8 cellular contexts compared by ENCODE assay signal in the genomic region with DNA sequence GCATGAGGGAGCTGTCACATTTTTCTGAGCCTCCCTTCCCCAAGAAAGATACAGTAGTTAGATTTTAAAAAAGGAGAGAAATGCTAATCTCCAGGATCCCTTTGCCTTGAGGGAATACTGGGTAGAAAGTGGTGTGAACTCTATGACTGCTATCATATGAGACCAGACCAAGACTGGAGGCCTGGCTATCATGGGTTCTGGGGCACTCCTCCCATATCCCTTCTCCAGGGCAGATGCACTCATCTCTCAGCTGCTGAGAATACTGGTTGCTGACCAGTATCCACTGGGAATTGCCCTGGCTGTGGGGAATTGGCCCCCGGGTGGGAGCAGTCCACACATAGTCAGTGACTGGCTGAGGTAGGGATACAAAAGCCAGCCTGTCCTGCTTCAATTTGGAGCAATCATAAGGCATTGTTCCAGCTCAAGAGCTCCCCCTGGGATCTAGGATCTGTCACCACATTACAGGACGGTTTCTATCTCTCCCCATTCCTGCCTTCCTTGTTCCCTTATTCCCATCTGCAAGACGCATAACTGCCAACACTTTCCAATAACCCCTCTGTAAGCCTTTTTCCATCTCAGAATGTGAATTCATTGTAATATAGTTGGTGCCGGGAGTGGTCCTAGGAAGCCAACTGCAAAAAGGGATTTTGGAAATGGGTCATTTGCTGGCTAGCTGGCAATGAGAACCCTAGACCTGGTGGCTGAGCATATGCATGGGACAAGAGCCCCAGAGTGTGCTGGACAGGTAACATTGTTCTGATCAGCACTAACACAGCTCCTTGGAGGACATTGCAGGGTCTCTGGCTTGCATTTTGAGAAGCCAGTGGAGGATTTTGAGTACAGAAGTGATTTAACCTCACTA. TPM values are rescaled to one million over a fixed set of nuclear protein-coding genes. Genes with fewer than 3 reads are reported as not detected.
DNase-seq lines count a peak whose midpoint lies in the region; FAIRE-seq and TF ChIP-seq lines count a peak whose summit lies in the region.

No MANE protein-coding gene starts in this region.

- H3K14ac ChIP-seq in neuronal stem cell (ENCODE audit: low read length), result no peak overlapping the region

- H2AFZ ChIP-seq in neuronal stem cell (ENCODE audit: low read length), result no peak overlapping the region

- H3K4me1 ChIP-seq in HEK293 (ENCODE audit: control insufficient read depth, insufficient read depth, low read length) (no peaks in the 10 kb centered on the region), Peyer's patch (peaks cover 0 to 14% (median 2%) of the 10 kb centered on the region in 4 donors), esophagus muscularis mucosa (peaks cover 4 to 21% (median 18%) of the 10 kb centered on the region in 4 donors), neuronal stem cell (ENCODE audit: control insufficient read depth in 2 of 2, insufficient read depth in 1 of 2, low read depth in 1 of 2, low read length in 2 of 2) (no peaks in the 10 kb centered on the region)

- no peak overlapping the region for H2BK12ac ChIP-seq in neuronal stem cell (ENCODE audit: low read length)

- TF ChIP-seq POLR2A in Peyer's patch (IDR thresholded peaks at IDR 0.05) (no peak), esophagus muscularis mucosa (IDR thresholded peaks at IDR 0.05; ENCODE audit: low read depth) (no peak)

- TF ChIP-seq EP300 in esophagus muscularis mucosa (IDR thresholded peaks at IDR 0.05), result no peak

- H2AK5ac ChIP-seq in neuronal stem cell (ENCODE audit: low read depth, low read length), result no peak overlapping the region

- no peak overlapping the region for H4K91ac ChIP-seq in neuronal stem cell (ENCODE audit: low read depth, low read length, poor library complexity)

- no peak for FAIRE-seq in GM19239 (lab: Jason Lieb, UNC)

- no peak overlapping the region for H3K4me2 ChIP-seq in neuronal stem cell (ENCODE audit: insufficient read depth, low read length, poor library complexity, severe bottlenecking)

- no peak overlapping the region for H4K8ac ChIP-seq in neuronal stem cell (ENCODE audit: low read depth, low read length)

- H3K27me3 ChIP-seq in Peyer's patch (no peaks in the 10 kb centered on the region), esophagus muscularis mucosa (no peaks in the 10 kb centered on the region), neuronal stem cell (ENCODE audit: control insufficient read depth in 3 of 3, insufficient read depth in 3 of 3, low read depth in 1 of 3, low read length in 3 of 3) (no peaks in the 10 kb centered on the region)

- H2BK120ac ChIP-seq in neuronal stem cell (ENCODE audit: low read depth, low read length), result no peak overlapping the region

- 33% methylated on average over 4 of the region's 4 CpGs for WGBS in esophagus muscularis mucosa
- no CpG with 5 or more reads among the region's 4 CpGs for WGBS in neuronal stem cell (ENCODE audit: extremely low coverage in 2 of 2, insufficient read length in 2 of 2, insufficient replicate concordance in 1 of 2), 2 donors

- CTCF ChIA-PET in HEK293 (lab: Yijun Ruan, JAX), result interaction anchor here (0.6 to 8.5 kb wide), 27 partner anchors 10 to 556 kb away, joined by 3 to 119 read pairs (median 4); a partner anchor contains a TSS

- H3K4me3 ChIP-seq in HEK293 (ENCODE audit: low read depth, low read length), result no peak overlapping the region
- no peak overlapping the region for H3K4me3 ChIP-seq in Peyer's patch
- H3K4me3 ChIP-seq in esophagus muscularis mucosa, result no peak overlapping the region
- H3K4me3 ChIP-seq in neuronal stem cell (ENCODE audit: low read length in 2 of 2), result no peak overlapping the region

- TF ChIP-seq CTCF in HEK293 (tag by site-specific recombination; IDR thresholded peaks at IDR 0.05), result peak; percentile 38; the same call in 1 of the 2 replicates
- TF ChIP-seq CTCF in Peyer's patch (IDR thresholded peaks at IDR 0.05), result peak in 5 of 6 experiments; percentile 11 to 75 (median 68)
- TF ChIP-seq CTCF in esophagus muscularis mucosa (IDR thresholded peaks at IDR 0.05), result peak; percentile 59 to 69 (median 69)

- H3K9me3 ChIP-seq in HEK293 (ENCODE audit: control insufficient read depth, insufficient read depth, low read depth, low read length) (no peaks in the 10 kb centered on the region), Peyer's patch (no peaks in the 10 kb centered on the region), esophagus muscularis mucosa (peaks cover 0 to 7% (median 0%) of the 10 kb centered on the region in 4 donors), neuronal stem cell (replicated peaks in 1 of 2; ENCODE audit: control insufficient read depth in 2 of 2, insufficient read depth in 1 of 2, low read depth in 1 of 2, low read length in 2 of 2) (peaks cover 0 to 10% of the 10 kb centered on the region in 2 donors)

- H3K27ac ChIP-seq in HEK293 (ENCODE audit: extremely low read depth, low read depth, low read length) (no peak overlapping the region), Peyer's patch (no peak overlapping the region), esophagus muscularis mucosa (replicated peaks in 1 of 4) (peak overlapping the region in 2 of 4 donors; percentile 1 to 20), neuronal stem cell (replicated peaks; ENCODE audit: low read length) (no peak overlapping the region)

- H3K36me3 ChIP-seq in HEK293 (ENCODE audit: control insufficient read depth in 2 of 2, insufficient read depth in 1 of 2, low read length in 2 of 2) (no peaks in the 10 kb centered on the region), Peyer's patch (no peaks in the 10 kb centered on the region), esophagus muscularis mucosa (no peaks in the 10 kb centered on the region), neuronal stem cell (replicated peaks in 1 of 2; ENCODE audit: control insufficient read depth in 2 of 2, insufficient read depth in 2 of 2, low read length in 2 of 2) (no peaks in the 10 kb centered on the region)

- intact Hi-C loops in esophagus muscularis mucosa (cut with DNase I), result no loop called here

- no peak overlapping the region for H3K9ac ChIP-seq in neuronal stem cell (ENCODE audit: low read depth, low read length, poor library complexity)

- H2BK5ac ChIP-seq in neuronal stem cell (ENCODE audit: low read length), result no peak overlapping the region

- no peaks in the 10 kb centered on the region for H3K79me1 ChIP-seq in neuronal stem cell (ENCODE audit: low read depth, low read length)

- POLR2A ChIA-PET in HEK293 (lab: Yijun Ruan, JAX), result interaction anchor here (1.2 to 1.6 kb wide), 2 partner anchors 68 to 69 kb away, joined by 5 read pairs; a partner anchor contains a TSS

- DNase-seq in CD1c-positive myeloid dendritic cell (ENCODE audit: extremely low spot score), result peak; percentile 30
- peak in 1 of 3 donors; percentile 70 for DNase-seq in Peyer's patch
- peak; percentile 91 for DNase-seq in esophagus muscularis mucosa (ENCODE audit: extremely low spot score)
- peak; percentile 41 for DNase-seq in neuronal stem cell (ENCODE audit: low spot score)
- DNase-seq in GM19239 (ENCODE audit: insufficient read length, low spot score), result no peak
- no peak for DNase-seq in activated T-cell treated with anti-CD3 and anti-CD28 coated beads, Interleukin-2, amount 50 U/mL, for 1 hour
- DNase-seq in stimulated activated CD4-positive, alpha-beta T cell treated with anti-CD3 and anti-CD28 coated beads, Interleukin-4, amount 100 ng/mL, for 1 hour, result no peak

- no peak overlapping the region for H3K18ac ChIP-seq in neuronal stem cell (ENCODE audit: low read length)

- no peak overlapping the region for H2BK15ac ChIP-seq in neuronal stem cell (ENCODE audit: low read length)

- H3K4ac ChIP-seq in neuronal stem cell (ENCODE audit: low read length), result no peak overlapping the region

- no peak overlapping the region for H3K23ac ChIP-seq in neuronal stem cell (ENCODE audit: low read depth, low read length, poor library complexity)

TF ChIP-seq in HEK293, 187 proteins besides CTCF, POLR2A, EP300 and RAD21 (continues in another document):
- TF ChIP-seq, protein P1, sequence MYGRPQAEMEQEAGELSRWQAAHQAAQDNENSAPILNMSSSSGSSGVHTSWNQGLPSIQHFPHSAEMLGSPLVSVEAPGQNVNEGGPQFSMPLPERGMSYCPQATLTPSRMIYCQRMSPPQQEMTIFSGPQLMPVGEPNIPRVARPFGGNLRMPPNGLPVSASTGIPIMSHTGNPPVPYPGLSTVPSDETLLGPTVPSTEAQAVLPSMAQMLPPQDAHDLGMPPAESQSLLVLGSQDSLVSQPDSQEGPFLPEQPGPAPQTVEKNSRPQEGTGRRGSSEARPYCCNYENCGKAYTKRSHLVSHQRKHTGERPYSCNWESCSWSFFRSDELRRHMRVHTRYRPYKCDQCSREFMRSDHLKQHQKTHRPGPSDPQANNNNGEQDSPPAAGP (tag by site-specific recombination; IDR thresholded peaks at IDR 0.05), result no peak
- TF ChIP-seq ZNF654 (tag by site-specific recombination; IDR thresholded peaks at IDR 0.05; ENCODE audit: low read depth), result peak; percentile 4; the same call in 1 of the 2 replicates
- TF ChIP-seq, protein P2, sequence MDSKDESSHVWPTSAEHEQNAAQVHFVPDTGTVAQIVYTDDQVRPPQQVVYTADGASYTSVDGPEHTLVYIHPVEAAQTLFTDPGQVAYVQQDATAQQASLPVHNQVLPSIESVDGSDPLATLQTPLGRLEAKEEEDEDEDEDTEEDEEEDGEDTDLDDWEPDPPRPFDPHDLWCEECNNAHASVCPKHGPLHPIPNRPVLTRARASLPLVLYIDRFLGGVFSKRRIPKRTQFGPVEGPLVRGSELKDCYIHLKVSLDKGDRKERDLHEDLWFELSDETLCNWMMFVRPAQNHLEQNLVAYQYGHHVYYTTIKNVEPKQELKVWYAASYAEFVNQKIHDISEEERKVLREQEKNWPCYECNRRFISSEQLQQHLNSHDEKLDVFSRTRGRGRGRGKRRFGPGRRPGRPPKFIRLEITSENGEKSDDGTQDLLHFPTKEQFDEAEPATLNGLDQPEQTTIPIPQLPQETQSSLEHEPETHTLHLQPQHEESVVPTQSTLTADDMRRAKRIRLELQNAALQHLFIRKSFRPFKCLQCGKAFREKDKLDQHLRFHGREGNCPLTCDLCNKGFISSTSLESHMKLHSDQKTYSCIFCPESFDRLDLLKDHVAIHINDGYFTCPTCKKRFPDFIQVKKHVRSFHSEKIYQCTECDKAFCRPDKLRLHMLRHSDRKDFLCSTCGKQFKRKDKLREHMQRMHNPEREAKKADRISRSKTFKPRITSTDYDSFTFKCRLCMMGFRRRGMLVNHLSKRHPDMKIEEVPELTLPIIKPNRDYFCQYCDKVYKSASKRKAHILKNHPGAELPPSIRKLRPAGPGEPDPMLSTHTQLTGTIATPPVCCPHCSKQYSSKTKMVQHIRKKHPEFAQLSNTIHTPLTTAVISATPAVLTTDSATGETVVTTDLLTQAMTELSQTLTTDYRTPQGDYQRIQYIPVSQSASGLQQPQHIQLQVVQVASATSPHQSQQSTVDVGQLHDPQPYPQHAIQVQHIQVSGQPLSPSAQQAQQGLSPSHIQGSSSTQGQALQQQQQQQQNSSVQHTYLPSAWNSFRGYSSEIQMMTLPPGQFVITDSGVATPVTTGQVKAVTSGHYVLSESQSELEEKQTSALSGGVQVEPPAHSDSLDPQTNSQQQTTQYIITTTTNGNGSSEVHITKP (tag by site-specific recombination; IDR thresholded peaks at IDR 0.05), result 0 out of 2 replicates have a peak, but pooled peaks have one; percentile 36
- peak; percentile 58 for TF ChIP-seq ZNF366 (tag by site-specific recombination; conservative IDR thresholded peaks at IDR 0.05)

RNA-seq across cellular contexts. Expression of a gene that starts 35.4 kb away (rescaled TPM):
- total RNA-seq in Peyer's patch, result 10 to 100 TPM in 1 of 4 donors, 1 to 10 TPM in 3; 1.7 to 12.0 (median 3.6) TPM
- 10 to 100 TPM; 46.1 to 95.1 (median 74.9) TPM for total RNA-seq in esophagus muscularis mucosa
- polyA plus RNA-seq in neuronal stem cell (2013, experiment 1 of 2), result 1.6 TPM
- polyA plus RNA-seq in neuronal stem cell (2013, experiment 2 of 2), result 1.5 TPM

Comparison
In these comparisons a context has a peak if more than half of its experiments do, and no peak if none do; other contexts are left out.
1. DNase-seq: peak in CD1c-positive myeloid dendritic cell (single experiment), esophagus muscularis mucosa (single experiment) and neuronal stem cell (single experiment); none in GM19239 (single experiment), activated T-cell treated with anti-CD3 and anti-CD28 coated beads, Interleukin-2, amount 50 U/mL, for 1 hour (single experiment) and stimulated activated CD4-positive, alpha-beta T cell treated with anti-CD3 and anti-CD28 coated beads, Interleukin-4, amount 100 ng/mL, for 1 hour (single experiment).
2. Peak in every context shown above with its lines, with median percentiles within 50 percentile points of each other: CTCF ChIP-seq.